ENCODE assay signal across 25 cellular contexts in the genomic region with DNA sequence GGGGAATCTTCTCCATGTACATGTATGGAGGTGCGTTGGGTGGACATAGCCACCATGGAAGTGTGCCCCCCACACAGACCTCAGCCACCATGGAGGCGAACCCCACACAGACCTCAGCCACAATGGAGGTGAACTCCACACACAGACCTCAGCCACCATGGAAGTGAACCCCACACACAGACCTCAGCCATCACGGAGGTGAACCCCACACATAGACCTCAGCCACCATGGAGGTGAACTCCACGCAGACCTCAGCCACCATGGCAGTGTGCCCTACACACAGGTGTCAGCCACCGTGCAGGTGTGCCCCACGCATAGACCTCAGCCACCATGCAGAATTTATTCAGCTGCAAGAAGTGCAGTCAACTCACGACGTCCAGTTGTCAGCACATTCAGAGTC.
"Had no signal": no experiment of that assay in that cellular context is flagged by ENCODE, and none has a peak within 500 bp of the region (broad histone marks: within the 10 kb centered on the region; RNA-seq: fewer than 3 reads in every experiment).

No MANE protein-coding gene starts in this region.

- H3K4me3 Mint-ChIP-seq: mesothelial cell of epicardium, naive B cell, natural killer cell had no signal

- H3K4me1 Mint-ChIP-seq: mesothelial cell of epicardium, naive B cell, natural killer cell had no signal

- ATAC-seq: heart left ventricle; left cardiac atrium; left lobe of liver; pancreas; right cardiac atrium; sciatic nerve; stimulated activated naive CD8-positive, alpha-beta T cell treated with anti-CD3 and anti-CD28 coated beads, Interleukin-15, Interleukin-2, amounts not matched to agents 100 U/mL and 50 U/mL, for 24 hours had no signal

- H3K36me3 Mint-ChIP-seq: mesothelial cell of epicardium, naive B cell, natural killer cell had no signal

- DNase-seq: glutamatergic neuron; heart left ventricle; kidney glomerular epithelial cell; left cardiac atrium; mesendoderm; naive B cell; natural killer cell; nucleus accumbens; pancreas; posterior cingulate gyrus; retina; right cardiac atrium; stimulated activated CD4-positive, alpha-beta T cell treated with anti-CD3 and anti-CD28 coated beads, Interleukin-12 subunit alpha, Interleukin-12 subunit beta, amount 100 ng/mL, for 4 hours; stimulated activated CD4-positive, alpha-beta T cell treated with anti-CD3 and anti-CD28 coated beads, Interleukin-15, amount 100 ng/mL, for 24 hours; stimulated activated CD4-positive, alpha-beta T cell treated with anti-CD3 and anti-CD28 coated beads, Interleukin-2, amount 100 ng/mL, for 24 hours; stimulated activated CD4-positive, alpha-beta T cell treated with anti-CD3 and anti-CD28 coated beads, Interleukin-4, amount 100 ng/mL, for 1 hour; stimulated activated naive CD8-positive, alpha-beta T cell treated with anti-CD3 and anti-CD28 coated beads, Interleukin-15, Interleukin-2, amounts not matched to agents 100 U/mL and 50 U/mL, for 24 hours; stomach; testis; thyroid gland; transverse colon; upper lobe of left lung had no signal

- H3K27ac Mint-ChIP-seq: mesothelial cell of epicardium, naive B cell, natural killer cell had no signal

- H3K27me3 Mint-ChIP-seq: naive B cell had no signal
